Comparison of ENCODE assay signal across 1 cellular context in genomic region chr6:41705996-41706835, GRCh38.
TF ChIP-seq lines count a peak whose summit lies in the region.

No MANE protein-coding gene starts in this region.

TF ChIP-seq in K562, 482 proteins besides CTCF, POLR2A, EP300 and RAD21 (continued from another document and continues in another):
- TF ChIP-seq ZNF407 (IDR thresholded peaks at IDR 0.05; ENCODE audit: low read depth) (no peak), RB1 (IDR thresholded peaks at IDR 0.05; ENCODE audit: low read depth) (peak; percentile 73; the same call in 1 of the 2 replicates), MXD1 (CRISPR knock-in tag; IDR thresholded peaks at IDR 0.05; ENCODE audit: borderline replicate concordance, poor library complexity, severe bottlenecking) (no peak), TEAD1 (CRISPR knock-in tag; IDR thresholded peaks at IDR 0.05) (0 out of 4 replicates have a peak, but pooled peaks of 1 of the 2 experiments have one; percentile 4), ZNF239 (CRISPR knock-in tag; IDR thresholded peaks at IDR 0.05) (no peak), GABPB1 (CRISPR knock-in tag; IDR thresholded peaks at IDR 0.05) (no peak), ZBED1 (IDR thresholded peaks at IDR 0.05) (no peak), PPARD (CRISPR knock-in tag; IDR thresholded peaks at IDR 0.05) (no peak), ELK1 (CRISPR knock-in tag; IDR thresholded peaks at IDR 0.05) (no peak), MTA2 (IDR thresholded peaks at IDR 0.05; ENCODE audit: low read depth) (no peak), ZBTB7A (IDR thresholded peaks at IDR 0.05; ENCODE audit: borderline replicate concordance, control insufficient read depth, low read depth, low read length) (no peak), FOS (IDR thresholded peaks at IDR 0.05; ENCODE audit: extremely low read depth, insufficient read length) (no peak), SIN3B (IDR thresholded peaks at IDR 0.05; ENCODE audit: low read depth) (no peak), U2AF2 (optimal IDR thresholded peaks at IDR 0.05; ENCODE audit: low read depth, low read length) (no peak), GABPB2 (CRISPR knock-in tag; conservative IDR thresholded peaks at IDR 0.05) (no peak), CTBP1 (IDR thresholded peaks at IDR 0.05; ENCODE audit: borderline replicate concordance) (peak; percentile 51; the same call in 1 of the 2 replicates), ZNF280B (CRISPR knock-in tag; IDR thresholded peaks at IDR 0.05) (no peak), GATAD2A (IDR thresholded peaks at IDR 0.05) (no peak), CREM (IDR thresholded peaks at IDR 0.05; ENCODE audit: low read depth) (peak; percentile 57; the same call in 1 of the 2 replicates), CC2D1A (IDR thresholded peaks at IDR 0.05) (peak; percentile 33; the same call in 1 of the 2 replicates), STAT5A (IDR thresholded peaks at IDR 0.05; ENCODE audit: borderline replicate concordance, low read length) (no peak), ZFP30 (CRISPR knock-in tag; IDR thresholded peaks at IDR 0.05; ENCODE audit: borderline replicate concordance) (no peak), MEIS2 (IDR thresholded peaks at IDR 0.05; ENCODE audit: partially characterized antibody) (no peak), ZBTB5 (IDR thresholded peaks at IDR 0.05) (no peak), PTTG1 (tag; IDR thresholded peaks at IDR 0.05; ENCODE audit: low read depth) (no peak), YY1 (IDR thresholded peaks at IDR 0.05; ENCODE audit: borderline replicate concordance in 1 of 3, control insufficient read depth in 1 of 3, extremely low read depth in 1 of 3, insufficient read depth in 3 of 3, insufficient read length in 1 of 3, insufficient replicate concordance in 2 of 3, low read depth in 1 of 3, low read length in 2 of 3) (peak in 1 of 3 experiments; percentile 30), ESRRA (IDR thresholded peaks at IDR 0.05; ENCODE audit: borderline replicate concordance, low read depth) (no peak), SMARCC2 (IDR thresholded peaks at IDR 0.05; ENCODE audit: low read depth) (no peak), ZNF23 (CRISPR knock-in tag; IDR thresholded peaks at IDR 0.05) (no peak), NFIX (CRISPR knock-in tag; IDR thresholded peaks at IDR 0.05; ENCODE audit: low read depth) (no peak), GTF2A2 (tag; IDR thresholded peaks at IDR 0.05) (no peak)
- TF ChIP-seq, protein P1, sequence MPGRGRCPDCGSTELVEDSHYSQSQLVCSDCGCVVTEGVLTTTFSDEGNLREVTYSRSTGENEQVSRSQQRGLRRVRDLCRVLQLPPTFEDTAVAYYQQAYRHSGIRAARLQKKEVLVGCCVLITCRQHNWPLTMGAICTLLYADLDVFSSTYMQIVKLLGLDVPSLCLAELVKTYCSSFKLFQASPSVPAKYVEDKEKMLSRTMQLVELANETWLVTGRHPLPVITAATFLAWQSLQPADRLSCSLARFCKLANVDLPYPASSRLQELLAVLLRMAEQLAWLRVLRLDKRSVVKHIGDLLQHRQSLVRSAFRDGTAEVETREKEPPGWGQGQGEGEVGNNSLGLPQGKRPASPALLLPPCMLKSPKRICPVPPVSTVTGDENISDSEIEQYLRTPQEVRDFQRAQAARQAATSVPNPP (IDR thresholded peaks at IDR 0.05; ENCODE audit: borderline replicate concordance, insufficient read depth, insufficient read length): no peak
- TF ChIP-seq, protein P2, sequence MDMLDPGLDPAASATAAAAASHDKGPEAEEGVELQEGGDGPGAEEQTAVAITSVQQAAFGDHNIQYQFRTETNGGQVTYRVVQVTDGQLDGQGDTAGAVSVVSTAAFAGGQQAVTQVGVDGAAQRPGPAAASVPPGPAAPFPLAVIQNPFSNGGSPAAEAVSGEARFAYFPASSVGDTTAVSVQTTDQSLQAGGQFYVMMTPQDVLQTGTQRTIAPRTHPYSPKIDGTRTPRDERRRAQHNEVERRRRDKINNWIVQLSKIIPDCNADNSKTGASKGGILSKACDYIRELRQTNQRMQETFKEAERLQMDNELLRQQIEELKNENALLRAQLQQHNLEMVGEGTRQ (CRISPR knock-in tag; IDR thresholded peaks at IDR 0.05): no peak
- TF ChIP-seq, protein P3, sequence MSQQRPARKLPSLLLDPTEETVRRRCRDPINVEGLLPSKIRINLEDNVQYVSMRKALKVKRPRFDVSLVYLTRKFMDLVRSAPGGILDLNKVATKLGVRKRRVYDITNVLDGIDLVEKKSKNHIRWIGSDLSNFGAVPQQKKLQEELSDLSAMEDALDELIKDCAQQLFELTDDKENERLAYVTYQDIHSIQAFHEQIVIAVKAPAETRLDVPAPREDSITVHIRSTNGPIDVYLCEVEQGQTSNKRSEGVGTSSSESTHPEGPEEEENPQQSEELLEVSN (IDR thresholded peaks at IDR 0.05; ENCODE audit: borderline replicate concordance in 1 of 2, extremely low read depth in 1 of 2, insufficient read depth in 1 of 2, insufficient read length in 1 of 2, low read depth in 1 of 2, low read length in 1 of 2, poor library complexity in 1 of 2, severe bottlenecking in 1 of 2): no peak
